Comparison of ENCODE assay signal across 8 cellular contexts in the genomic region with DNA sequence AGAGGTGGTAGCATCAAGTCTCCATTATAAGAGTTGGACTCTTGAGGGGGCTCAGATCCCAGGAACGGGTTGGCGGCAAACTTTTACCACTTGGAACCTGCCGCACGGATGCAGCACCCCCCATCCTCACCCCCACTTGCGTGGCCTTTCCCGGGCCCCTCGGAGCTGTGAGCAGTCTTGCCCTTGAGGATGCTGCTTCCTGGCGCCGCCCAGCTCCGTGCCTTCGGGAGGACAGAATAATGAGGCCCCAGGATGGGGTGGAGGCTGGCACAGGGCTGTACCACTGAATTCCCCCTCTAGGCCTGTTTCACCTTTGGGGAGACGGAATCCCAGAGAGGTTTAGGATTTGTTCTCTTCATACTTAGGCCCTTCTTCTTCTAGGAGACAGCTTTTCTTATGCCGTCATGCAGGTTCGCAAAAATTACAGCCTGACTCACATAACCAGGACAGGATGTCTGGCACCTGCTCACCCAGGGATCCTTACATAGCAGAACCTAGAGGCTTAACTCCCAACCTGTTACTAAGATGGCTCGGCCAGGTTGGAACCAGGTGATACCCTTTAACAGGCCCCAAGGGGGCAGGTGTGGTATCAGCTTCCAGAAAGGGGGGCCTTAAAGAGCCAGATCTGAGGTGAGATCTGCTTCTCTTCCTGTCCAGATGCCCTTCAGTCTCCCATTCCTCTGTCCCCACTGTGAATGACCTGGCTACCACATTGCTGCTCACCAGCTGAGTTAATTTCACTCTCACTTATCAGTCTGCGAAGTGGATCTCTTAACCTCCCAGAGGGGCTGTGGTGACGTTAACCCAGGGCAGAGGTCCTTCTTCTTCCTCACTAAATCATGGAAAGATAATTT. TPM values are rescaled to one million over a fixed set of nuclear protein-coding genes. Genes with fewer than 3 reads are reported as not detected.
A peak's percentile ranks its signal among the peaks of the same experiment; 100 is the strongest.
DNase-seq lines count a peak whose midpoint lies in the region; ATAC-seq and TF ChIP-seq lines count a peak whose summit lies in the region.

No MANE protein-coding gene starts in this region.

- H3K4me1 ChIP-seq in ACC112 (ENCODE audit: control insufficient read depth, insufficient read depth, low read length, unreplicated experiment) (peaks cover 67% of the 10 kb centered on the region), lower lobe of right lung (peaks cover 55% of the 10 kb centered on the region)

- intact Hi-C loops in lower lobe of right lung (cut with DNase I) = no loop called here

- TF ChIP-seq CTCF in astrocyte of the cerebellum (IDR thresholded peaks at IDR 0.05; ENCODE audit: low read depth, low read length, missing control alignments) = no peak
- TF ChIP-seq CTCF in lower lobe of right lung (IDR thresholded peaks at IDR 0.05) = no peak

- in situ Hi-C loops in astrocyte of the cerebellum (cut with HindIII; ENCODE audit: low sequenced_read_pairs) = loop anchor here (5.0 kb wide), 1 partner anchor 42 kb away; no protein-coding TSS in a partner anchor

- H3K4me3 ChIP-seq in ACC112 (ENCODE audit: low read depth, low read length) (peak overlapping the region; percentile 92), astrocyte of the cerebellum (ENCODE audit: low read depth, low read length) (peak overlapping the region; percentile 63), lower lobe of right lung (peak overlapping the region; percentile 69)

- H2AFZ ChIP-seq in ACC112 (ENCODE audit: low read length, unreplicated experiment) = no peak overlapping the region

- H3K27me3 ChIP-seq in ACC112 (ENCODE audit: insufficient read depth, low read length) (no peaks in the 10 kb centered on the region), lower lobe of right lung (ENCODE audit: low read depth) (peaks cover 21% of the 10 kb centered on the region)

- H3K36me3 ChIP-seq in ACC112 (ENCODE audit: insufficient read depth, low read length) (no peaks in the 10 kb centered on the region), lower lobe of right lung (no peaks in the 10 kb centered on the region)

- H3K79me2 ChIP-seq in ACC112 (ENCODE audit: control insufficient read depth, insufficient read depth, low read length, unreplicated experiment) = peaks cover 28% of the 10 kb centered on the region

- DNase-seq in HCEC 1CT (peak; percentile 20), astrocyte of the cerebellum (ENCODE audit: low read depth) (no peak), lower lobe of right lung (no peak), H4 (ENCODE audit: low spot score) (no peak)
- no peak for DNase-seq in stimulated activated naive CD4-positive, alpha-beta T cell (lab: John Stamatoyannopoulos, UW)

- ATAC-seq in lower lobe of right lung = no peak
- no peak for ATAC-seq in HG02588 (IDR thresholded peaks at IDR 0.05; ENCODE audit: unreplicated experiment)
- ATAC-seq in GM18870 (IDR thresholded peaks at IDR 0.05; ENCODE audit: unreplicated experiment) = no peak

- no peak overlapping the region for H3K27ac ChIP-seq in ACC112 (ENCODE audit: low read depth, low read length)
- H3K27ac ChIP-seq in lower lobe of right lung = peak overlapping the region; percentile 28

- no peaks in the 10 kb centered on the region for H3K9me3 ChIP-seq in lower lobe of right lung

RNA-seq across cellular contexts. Expression of gene TRNP1, which starts 1.5 kb away (rescaled TPM):
- total RNA-seq in lower lobe of right lung = 15.3 TPM
- total RNA-seq in H4 (2014; rRNA removed; shearing (Covaris generic)) = 3.1 and 3.3 TPM in 2 replicates

RNA-seq across cellular contexts. Expression of gene TENT5B, which starts 17.7 kb away (rescaled TPM):
- total RNA-seq in lower lobe of right lung = 21.1 TPM
- total RNA-seq in H4 (2014; rRNA removed; shearing (Covaris generic)) = 1.0 and 2.0 TPM in 2 replicates

RNA-seq across cellular contexts. Expression of gene KDF1, which starts 34.7 kb away (rescaled TPM):
- 8.1 TPM for total RNA-seq in lower lobe of right lung
- total RNA-seq in H4 (2014; rRNA removed; shearing (Covaris generic)) = not detected in 2 replicates
